Comparison of ENCODE assay signal across 16 cellular contexts in the genomic region with DNA sequence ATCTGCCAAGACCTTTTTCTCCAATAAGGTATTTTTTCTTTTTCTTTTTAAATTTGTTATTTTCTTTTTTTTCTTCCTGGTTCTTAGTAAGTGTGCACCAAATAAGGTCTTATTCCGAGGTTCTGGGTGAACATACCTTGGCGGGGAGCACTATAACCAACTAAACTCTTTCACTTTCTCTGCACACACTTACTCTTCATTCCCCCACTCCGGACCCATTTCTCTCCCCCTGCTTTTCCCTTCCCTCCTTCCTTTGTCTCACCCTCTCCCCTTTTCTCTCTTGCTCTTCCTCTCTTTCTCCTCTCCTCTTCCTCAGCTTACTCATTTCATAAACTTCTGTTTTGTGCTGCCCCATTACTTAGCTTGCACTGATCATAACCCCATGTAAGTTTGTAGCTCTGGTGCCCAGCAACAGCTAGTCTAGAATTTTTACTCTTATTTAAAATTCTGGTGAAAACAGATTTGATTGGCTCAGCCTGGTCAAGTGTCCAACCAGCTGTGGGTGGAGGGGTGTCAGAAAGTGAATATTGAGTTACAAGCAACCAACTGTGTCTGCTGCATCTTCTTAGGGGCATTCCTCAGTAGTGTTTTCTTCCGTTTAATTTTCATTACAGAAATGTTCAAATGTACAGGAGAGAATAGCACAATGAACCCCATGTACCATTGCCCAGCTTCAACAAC.
A peak's percentile ranks its signal among the peaks of the same experiment; 100 is the strongest.
DNase-seq lines count a peak whose midpoint lies in the region; ATAC-seq and TF ChIP-seq lines count a peak whose summit lies in the region.
"Had no signal": no experiment of that assay in that cellular context is flagged by ENCODE, and none has a peak within 500 bp of the region (broad histone marks: within the 10 kb centered on the region; RNA-seq: fewer than 3 reads in every experiment).

No MANE protein-coding gene starts in this region.

- peak overlapping the region; percentile 73 for H3K4me3 Mint-ChIP-seq in activated CD8-positive, alpha-beta T cell treated with anti-CD3 and anti-CD28 coated beads, Interleukin-2, amount 10 ng/mL, durations not matched to agents 7 days and 5 days
- no peak overlapping the region for H3K4me3 Mint-ChIP-seq in activated CD8-positive, alpha-beta T cell treated with anti-CD3 and anti-CD28 coated beads for 36 hours
- H3K4me3 Mint-ChIP-seq in T-helper 17 cell: peak overlapping the region; percentile 80
- peak overlapping the region; percentile 68 for H3K4me3 Mint-ChIP-seq in natural killer cell treated with Interleukin-12 subunit alpha and Interleukin-12 subunit beta and Interleukin-15 and Interleukin-18, amount 100 ng/mL, for 72 hours

- POLR2A ChIA-PET in activated CD8-positive, alpha-beta T cell treated with anti-CD3 and anti-CD28 coated beads, Interleukin-2, amount 10 ng/mL, durations not matched to agents 7 days and 5 days (lab: Charles Lee): interaction anchor here (0.7 kb wide), 1 partner anchor 1205 kb away, joined by 4 read pairs; no protein-coding TSS in a partner anchor
- POLR2A ChIA-PET in activated CD8-positive, alpha-beta T cell treated with anti-CD3 and anti-CD28 coated beads for 36 hours (lab: Charles Lee): no interaction called here

- peaks cover 26% of the 10 kb centered on the region for H3K4me1 Mint-ChIP-seq in activated CD8-positive, alpha-beta T cell treated with anti-CD3 and anti-CD28 coated beads, Interleukin-2, amount 10 ng/mL, durations not matched to agents 7 days and 5 days (ENCODE audit: low read depth)
- peaks cover 17% of the 10 kb centered on the region for H3K4me1 Mint-ChIP-seq in activated CD8-positive, alpha-beta T cell treated with anti-CD3 and anti-CD28 coated beads for 36 hours (ENCODE audit: low read depth)
- H3K4me1 Mint-ChIP-seq in T-helper 17 cell: peaks cover 7% of the 10 kb centered on the region
- peaks cover 9 to 10% of the 10 kb centered on the region in 2 donors for H3K4me1 Mint-ChIP-seq in natural killer cell treated with Interleukin-12 subunit alpha and Interleukin-12 subunit beta and Interleukin-15 and Interleukin-18, amount 100 ng/mL, for 72 hours (ENCODE audit: low read depth in 2 of 2)

- H3K27ac Mint-ChIP-seq in activated CD8-positive, alpha-beta T cell treated with anti-CD3 and anti-CD28 coated beads, Interleukin-2, amount 10 ng/mL, durations not matched to agents 7 days and 5 days: peak overlapping the region; percentile 88
- no peak overlapping the region for H3K27ac Mint-ChIP-seq in activated CD8-positive, alpha-beta T cell treated with anti-CD3 and anti-CD28 coated beads for 36 hours
- H3K27ac Mint-ChIP-seq in T-helper 17 cell: peak overlapping the region; percentile 78
- H3K27ac Mint-ChIP-seq in natural killer cell treated with Interleukin-12 subunit alpha and Interleukin-12 subunit beta and Interleukin-15 and Interleukin-18, amount 100 ng/mL, for 72 hours: peak overlapping the region in 1 of 2 donors; percentile 79

- CTCF ChIA-PET in activated CD8-positive, alpha-beta T cell treated with anti-CD3 and anti-CD28 coated beads, Interleukin-2, amount 10 ng/mL, durations not matched to agents 7 days and 5 days (lab: Charles Lee): interaction anchor here (1.2 kb wide), 1 partner anchor 266 kb away, joined by 3 read pairs; no protein-coding TSS in a partner anchor
- CTCF ChIA-PET in activated CD8-positive, alpha-beta T cell treated with anti-CD3 and anti-CD28 coated beads for 36 hours (lab: Charles Lee): interaction anchor here (1.9 kb wide), 1 partner anchor 115 kb away, joined by 4 read pairs; no protein-coding TSS in a partner anchor

- no peaks in the 10 kb centered on the region for H3K27me3 Mint-ChIP-seq in activated CD8-positive, alpha-beta T cell treated with anti-CD3 and anti-CD28 coated beads, Interleukin-2, amount 10 ng/mL, durations not matched to agents 7 days and 5 days (ENCODE audit: low read depth)
- no peaks in the 10 kb centered on the region for H3K27me3 Mint-ChIP-seq in activated CD8-positive, alpha-beta T cell treated with anti-CD3 and anti-CD28 coated beads for 36 hours
- no peaks in the 10 kb centered on the region for H3K27me3 Mint-ChIP-seq in T-helper 17 cell
- H3K27me3 Mint-ChIP-seq in natural killer cell treated with Interleukin-12 subunit alpha and Interleukin-12 subunit beta and Interleukin-15 and Interleukin-18, amount 100 ng/mL, for 72 hours: peaks cover 0 to 3% of the 10 kb centered on the region in 2 donors

- no peaks in the 10 kb centered on the region for H3K9me3 Mint-ChIP-seq in activated CD8-positive, alpha-beta T cell treated with anti-CD3 and anti-CD28 coated beads, Interleukin-2, amount 10 ng/mL, durations not matched to agents 7 days and 5 days (ENCODE audit: insufficient read depth)
- H3K9me3 Mint-ChIP-seq in activated CD8-positive, alpha-beta T cell treated with anti-CD3 and anti-CD28 coated beads for 36 hours: no peaks in the 10 kb centered on the region
- H3K9me3 Mint-ChIP-seq in natural killer cell treated with Interleukin-12 subunit alpha and Interleukin-12 subunit beta and Interleukin-15 and Interleukin-18, amount 100 ng/mL, for 72 hours: no peaks in the 10 kb centered on the region

- TF ChIP-seq CTCF in activated CD8-positive, alpha-beta T cell treated with anti-CD3 and anti-CD28 coated beads for 36 hours (IDR thresholded peaks at IDR 0.05): no peak
- TF ChIP-seq CTCF in GM13977 (IDR thresholded peaks at IDR 0.05; ENCODE audit: extremely low read depth, insufficient read depth, missing control alignments): no peak

- intact Hi-C loops in activated CD8-positive, alpha-beta T cell treated with anti-CD3 and anti-CD28 coated beads for 36 hours (cut with micrococcal nuclease): no loop called here

- H3K36me3 Mint-ChIP-seq in activated CD8-positive, alpha-beta T cell treated with anti-CD3 and anti-CD28 coated beads, Interleukin-2, amount 10 ng/mL, durations not matched to agents 7 days and 5 days (ENCODE audit: low read depth): no peaks in the 10 kb centered on the region
- H3K36me3 Mint-ChIP-seq in activated CD8-positive, alpha-beta T cell treated with anti-CD3 and anti-CD28 coated beads for 36 hours (ENCODE audit: low read depth): no peaks in the 10 kb centered on the region
- H3K36me3 Mint-ChIP-seq in T-helper 17 cell (ENCODE audit: low read depth): no peaks in the 10 kb centered on the region
- H3K36me3 Mint-ChIP-seq in natural killer cell treated with Interleukin-12 subunit alpha and Interleukin-12 subunit beta and Interleukin-15 and Interleukin-18, amount 100 ng/mL, for 72 hours: no peaks in the 10 kb centered on the region

- in situ Hi-C loops in GM13977 (cut with MboI; ENCODE audit: low pct_unique_long_range_greater_than_20kb, low sequenced_read_pairs, unreplicated experiment): no loop called here

- no peak for ATAC-seq in activated CD8-positive, alpha-beta T cell treated with anti-CD3 and anti-CD28 coated beads, Interleukin-2, amount 10 ng/mL, durations not matched to agents 7 days and 5 days
- ATAC-seq in activated CD8-positive, alpha-beta T cell treated with anti-CD3 and anti-CD28 coated beads for 36 hours: no peak
- ATAC-seq in T-helper 17 cell: no peak
- ATAC-seq in natural killer cell treated with Interleukin-12 subunit alpha and Interleukin-12 subunit beta and Interleukin-15 and Interleukin-18, amount 100 ng/mL, for 72 hours: no peak
- ATAC-seq: foreskin keratinocyte had no signal

- no peaks in the 10 kb centered on the region for H3K9me3 ChIP-seq in T-helper 17 cell (ENCODE audit: control insufficient read depth, low read length, poor library complexity, severe bottlenecking)
- H3K9me3 ChIP-seq: left ventricle myocardium inferior, SJSA1, upper lobe of left lung had no signal

- DNase-seq in activated CD8-positive, alpha-beta T cell treated with anti-CD3 and anti-CD28 coated beads, Interleukin-2, amount 10 ng/mL, durations not matched to agents 7 days and 5 days: no peak
- DNase-seq in activated CD8-positive, alpha-beta T cell treated with anti-CD3 and anti-CD28 coated beads for 36 hours: no peak
- DNase-seq in GM13977 (ENCODE audit: low spot score) (peak; percentile 44), T-helper 17 cell (no peak), HK-2 (ENCODE audit: unreplicated experiment) (no peak), foreskin melanocyte (no peak)
- no peak for DNase-seq in natural killer cell treated with Interleukin-12 subunit alpha and Interleukin-12 subunit beta and Interleukin-15 and Interleukin-18, amount 100 ng/mL, for 72 hours (ENCODE audit: low spot score)
- no peak for DNase-seq in central memory CD4-positive, alpha-beta T cell
- DNase-seq: foreskin keratinocyte; Kasumi-1; left ventricle myocardium inferior; NCI-H146; NCI-H446 treated with DMSO at 0.1 percent for 48 hours; stimulated activated CD4-positive, alpha-beta T cell treated with anti-CD3 and anti-CD28 coated beads, Interleukin-4, amount 100 ng/mL, for 4 hours; upper lobe of left lung had no signal
